Comparison of ENCODE assay signal across 1 cellular context in genomic region chr2:37560863-37561614, GRCh38.
TF ChIP-seq lines count a peak whose summit lies in the region.

No MANE protein-coding gene starts in this region.

TF ChIP-seq in K562, 482 proteins besides CTCF, POLR2A, EP300 and RAD21 (continued from another document and continues in another):
- TF ChIP-seq AFF4 (CRISPR knock-in tag; IDR thresholded peaks at IDR 0.05) (no peak), HDAC3 (IDR thresholded peaks at IDR 0.05; ENCODE audit: borderline replicate concordance, partially characterized antibody) (no peak), ZNF644 (tag; IDR thresholded peaks at IDR 0.05; ENCODE audit: low read depth) (0 out of 2 replicates have a peak, but pooled peaks have one; percentile 26), GTF2E2 (tag; IDR thresholded peaks at IDR 0.05) (0 out of 2 replicates have a peak, but pooled peaks have one; percentile 5), ZNF589 (CRISPR knock-in tag; IDR thresholded peaks at IDR 0.05; ENCODE audit: low read depth) (peak; percentile 65; the same call in 1 of the 2 replicates), MEF2D (tag; conservative IDR thresholded peaks at IDR 0.05; ENCODE audit: low read depth) (0 out of 2 replicates have a peak, but pooled peaks have one; percentile 18), THAP12 (CRISPR knock-in tag; IDR thresholded peaks at IDR 0.05) (no peak), ZNF140 (CRISPR knock-in tag; IDR thresholded peaks at IDR 0.05) (no peak), TAL1 (IDR thresholded peaks at IDR 0.05) (no peak), ZNF274 (IDR thresholded peaks at IDR 0.05; ENCODE audit: borderline replicate concordance, low read depth, low read length) (no peak), HSF4 (CRISPR knock-in tag; IDR thresholded peaks at IDR 0.05; ENCODE audit: borderline replicate concordance) (no peak), HDAC8 (tag; IDR thresholded peaks at IDR 0.05) (no peak), ZNF445 (CRISPR knock-in tag; IDR thresholded peaks at IDR 0.05; ENCODE audit: low read depth) (no peak), SMARCC2 (IDR thresholded peaks at IDR 0.05; ENCODE audit: low read depth) (no peak), ZNF324 (CRISPR knock-in tag; IDR thresholded peaks at IDR 0.05) (no peak), YY1 (IDR thresholded peaks at IDR 0.05; ENCODE audit: borderline replicate concordance in 1 of 3, control insufficient read depth in 1 of 3, extremely low read depth in 1 of 3, insufficient read depth in 3 of 3, insufficient read length in 1 of 3, insufficient replicate concordance in 2 of 3, low read depth in 1 of 3, low read length in 2 of 3) (no peak), KLF13 (tag; IDR thresholded peaks at IDR 0.05; ENCODE audit: borderline replicate concordance, low read depth) (no peak), MEF2A (IDR thresholded peaks at IDR 0.05; ENCODE audit: control insufficient read depth, low read depth, low read length) (no peak), NR4A1 (CRISPR knock-in tag; IDR thresholded peaks at IDR 0.05) (no peak), NR4A1 (tag; IDR thresholded peaks at IDR 0.05) (no peak), ZNF77 (CRISPR knock-in tag; IDR thresholded peaks at IDR 0.05) (no peak), ZNF280A (IDR thresholded peaks at IDR 0.05; ENCODE audit: low read depth, partially characterized antibody) (no peak), ZBTB8A (IDR thresholded peaks at IDR 0.05; ENCODE audit: partially characterized antibody) (no peak), PHB (CRISPR knock-in tag; IDR thresholded peaks at IDR 0.05) (no peak), ZNF668 (CRISPR knock-in tag; IDR thresholded peaks at IDR 0.05) (no peak), ZNF311 (CRISPR knock-in tag; IDR thresholded peaks at IDR 0.05) (peak; percentile 55; the same call in 1 of the 2 replicates), NCOA4 (IDR thresholded peaks at IDR 0.05; ENCODE audit: partially characterized antibody) (no peak), RFX1 (IDR thresholded peaks at IDR 0.05) (no peak), ATF7 (IDR thresholded peaks at IDR 0.05) (no peak), DMBX1 (CRISPR knock-in tag; IDR thresholded peaks at IDR 0.05; ENCODE audit: borderline replicate concordance) (peak; percentile 78), NFXL1 (CRISPR knock-in tag; IDR thresholded peaks at IDR 0.05) (no peak), SRSF9 (IDR thresholded peaks at IDR 0.05; ENCODE audit: borderline replicate concordance, low read depth, low read length) (no peak), GMEB1 (CRISPR knock-in tag; IDR thresholded peaks at IDR 0.05) (no peak), SPI1 (IDR thresholded peaks at IDR 0.05; ENCODE audit: borderline replicate concordance, low read depth, low read length) (no peak), RBM17 (IDR thresholded peaks at IDR 0.05; ENCODE audit: borderline replicate concordance, low read depth, low read length) (no peak), ZNF444 (CRISPR knock-in tag; IDR thresholded peaks at IDR 0.05) (0 out of 2 replicates have a peak, but pooled peaks have one; percentile 27), ZNF184 (CRISPR knock-in tag; IDR thresholded peaks at IDR 0.05) (no peak), BACH1 (tag; IDR thresholded peaks at IDR 0.05) (0 out of 2 replicates have a peak, but pooled peaks have one; percentile 50), POLR2H (tag; IDR thresholded peaks at IDR 0.05; ENCODE audit: low read depth) (no peak), ZNF655 (CRISPR knock-in tag; IDR thresholded peaks at IDR 0.05) (no peak), ZNF197 (CRISPR knock-in tag; IDR thresholded peaks at IDR 0.05; ENCODE audit: low read depth) (peak; percentile 49; the same call in 1 of the 2 replicates), STAG1 (CRISPR knock-in tag; IDR thresholded peaks at IDR 0.05; ENCODE audit: borderline replicate concordance) (no peak), SIN3B (IDR thresholded peaks at IDR 0.05; ENCODE audit: low read depth) (no peak), VEZF1 (CRISPR knock-in tag; IDR thresholded peaks at IDR 0.05) (no peak; the same call in 1 of the 2 replicates), BCOR (IDR thresholded peaks at IDR 0.05) (no peak), ZNF785 (CRISPR knock-in tag; IDR thresholded peaks at IDR 0.05) (no peak), COPS2 (conservative IDR thresholded peaks at IDR 0.05) (no peak), E2F5 (CRISPR knock-in tag; IDR thresholded peaks at IDR 0.05) (no peak), ZNF780A (CRISPR knock-in tag; IDR thresholded peaks at IDR 0.05) (no peak)
- TF ChIP-seq, protein P1, sequence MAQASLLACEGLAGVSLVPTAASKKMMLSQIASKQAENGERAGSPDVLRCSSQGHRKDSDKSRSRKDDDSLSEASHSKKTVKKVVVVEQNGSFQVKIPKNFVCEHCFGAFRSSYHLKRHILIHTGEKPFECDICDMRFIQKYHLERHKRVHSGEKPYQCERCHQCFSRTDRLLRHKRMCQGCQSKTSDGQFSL (CRISPR knock-in tag; IDR thresholded peaks at IDR 0.05), result no peak
- TF ChIP-seq, protein P1 (tag; IDR thresholded peaks at IDR 0.05), result peak in 1 of 2 experiments; percentile 12; a peak in 1 of 4 replicates
- TF ChIP-seq, protein P2, sequence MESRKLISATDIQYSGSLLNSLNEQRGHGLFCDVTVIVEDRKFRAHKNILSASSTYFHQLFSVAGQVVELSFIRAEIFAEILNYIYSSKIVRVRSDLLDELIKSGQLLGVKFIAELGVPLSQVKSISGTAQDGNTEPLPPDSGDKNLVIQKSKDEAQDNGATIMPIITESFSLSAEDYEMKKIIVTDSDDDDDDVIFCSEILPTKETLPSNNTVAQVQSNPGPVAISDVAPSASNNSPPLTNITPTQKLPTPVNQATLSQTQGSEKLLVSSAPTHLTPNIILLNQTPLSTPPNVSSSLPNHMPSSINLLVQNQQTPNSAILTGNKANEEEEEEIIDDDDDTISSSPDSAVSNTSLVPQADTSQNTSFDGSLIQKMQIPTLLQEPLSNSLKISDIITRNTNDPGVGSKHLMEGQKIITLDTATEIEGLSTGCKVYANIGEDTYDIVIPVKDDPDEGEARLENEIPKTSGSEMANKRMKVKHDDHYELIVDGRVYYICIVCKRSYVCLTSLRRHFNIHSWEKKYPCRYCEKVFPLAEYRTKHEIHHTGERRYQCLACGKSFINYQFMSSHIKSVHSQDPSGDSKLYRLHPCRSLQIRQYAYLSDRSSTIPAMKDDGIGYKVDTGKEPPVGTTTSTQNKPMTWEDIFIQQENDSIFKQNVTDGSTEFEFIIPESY (CRISPR knock-in tag; IDR thresholded peaks at IDR 0.05), result no peak
- TF ChIP-seq, protein P3, sequence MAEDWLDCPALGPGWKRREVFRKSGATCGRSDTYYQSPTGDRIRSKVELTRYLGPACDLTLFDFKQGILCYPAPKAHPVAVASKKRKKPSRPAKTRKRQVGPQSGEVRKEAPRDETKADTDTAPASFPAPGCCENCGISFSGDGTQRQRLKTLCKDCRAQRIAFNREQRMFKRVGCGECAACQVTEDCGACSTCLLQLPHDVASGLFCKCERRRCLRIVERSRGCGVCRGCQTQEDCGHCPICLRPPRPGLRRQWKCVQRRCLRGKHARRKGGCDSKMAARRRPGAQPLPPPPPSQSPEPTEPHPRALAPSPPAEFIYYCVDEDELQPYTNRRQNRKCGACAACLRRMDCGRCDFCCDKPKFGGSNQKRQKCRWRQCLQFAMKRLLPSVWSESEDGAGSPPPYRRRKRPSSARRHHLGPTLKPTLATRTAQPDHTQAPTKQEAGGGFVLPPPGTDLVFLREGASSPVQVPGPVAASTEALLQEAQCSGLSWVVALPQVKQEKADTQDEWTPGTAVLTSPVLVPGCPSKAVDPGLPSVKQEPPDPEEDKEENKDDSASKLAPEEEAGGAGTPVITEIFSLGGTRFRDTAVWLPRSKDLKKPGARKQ (CRISPR knock-in tag; IDR thresholded peaks at IDR 0.05), result no peak
